In genomic region chr18:56992777-56993176, GRCh38 we compare ENCODE assay signal across 1 cellular context.
TF ChIP-seq lines count a peak whose summit lies in the region.

No MANE protein-coding gene starts in this region.

TF ChIP-seq in SK-N-SH, 30 proteins besides CTCF, POLR2A, EP300 and RAD21:
- TF ChIP-seq, protein P1, sequence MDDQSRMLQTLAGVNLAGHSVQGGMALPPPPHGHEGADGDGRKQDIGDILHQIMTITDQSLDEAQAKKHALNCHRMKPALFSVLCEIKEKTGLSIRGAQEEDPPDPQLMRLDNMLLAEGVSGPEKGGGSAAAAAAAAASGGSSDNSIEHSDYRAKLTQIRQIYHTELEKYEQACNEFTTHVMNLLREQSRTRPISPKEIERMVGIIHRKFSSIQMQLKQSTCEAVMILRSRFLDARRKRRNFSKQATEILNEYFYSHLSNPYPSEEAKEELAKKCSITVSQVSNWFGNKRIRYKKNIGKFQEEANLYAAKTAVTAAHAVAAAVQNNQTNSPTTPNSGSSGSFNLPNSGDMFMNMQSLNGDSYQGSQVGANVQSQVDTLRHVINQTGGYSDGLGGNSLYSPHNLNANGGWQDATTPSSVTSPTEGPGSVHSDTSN (IDR thresholded peaks at IDR 0.05), result 0 out of 2 replicates have a peak, but pooled peaks have one; percentile 18
- TF ChIP-seq SIN3A (IDR thresholded peaks at IDR 0.05; ENCODE audit: borderline replicate concordance, low read depth, low read length), result no peak
- no peak for TF ChIP-seq USF2 (IDR thresholded peaks at IDR 0.05; ENCODE audit: borderline replicate concordance, low read depth, low read length)
- TF ChIP-seq, protein P2, sequence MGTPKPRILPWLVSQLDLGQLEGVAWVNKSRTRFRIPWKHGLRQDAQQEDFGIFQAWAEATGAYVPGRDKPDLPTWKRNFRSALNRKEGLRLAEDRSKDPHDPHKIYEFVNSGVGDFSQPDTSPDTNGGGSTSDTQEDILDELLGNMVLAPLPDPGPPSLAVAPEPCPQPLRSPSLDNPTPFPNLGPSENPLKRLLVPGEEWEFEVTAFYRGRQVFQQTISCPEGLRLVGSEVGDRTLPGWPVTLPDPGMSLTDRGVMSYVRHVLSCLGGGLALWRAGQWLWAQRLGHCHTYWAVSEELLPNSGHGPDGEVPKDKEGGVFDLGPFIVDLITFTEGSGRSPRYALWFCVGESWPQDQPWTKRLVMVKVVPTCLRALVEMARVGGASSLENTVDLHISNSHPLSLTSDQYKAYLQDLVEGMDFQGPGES (IDR thresholded peaks at IDR 0.05; ENCODE audit: low read depth, low read length), result no peak
- no peak for TF ChIP-seq TEAD4 (IDR thresholded peaks at IDR 0.05; ENCODE audit: borderline replicate concordance, insufficient read depth)
- TF ChIP-seq CHD2 (IDR thresholded peaks at IDR 0.05; ENCODE audit: low read length, partially characterized antibody), result no peak
- TF ChIP-seq JUND (IDR thresholded peaks at IDR 0.05), result peak; percentile 36
- 0 out of 2 replicates have a peak, but pooled peaks have one; percentile 20 for TF ChIP-seq TCF12 (IDR thresholded peaks at IDR 0.05)
TF ChIP-seq in SK-N-SH: peak in this region for 3.
